ENCODE assay signal across 19 cellular contexts in genomic region chr16:48232459-48233040, GRCh38. TPM values are rescaled to one million over a fixed set of nuclear protein-coding genes. Genes with fewer than 3 reads are reported as not detected.
A peak's percentile ranks its signal among the peaks of the same experiment; 100 is the strongest.
DNase-seq lines count a peak whose midpoint lies in the region; ATAC-seq and TF ChIP-seq lines count a peak whose summit lies in the region.
"Had no signal": no experiment of that assay in that cellular context is flagged by ENCODE, and none has a peak within 500 bp of the region (broad histone marks: within the 10 kb centered on the region; RNA-seq: fewer than 3 reads in every experiment).

No MANE protein-coding gene starts in this region.

- no peaks in the 10 kb centered on the region for H3K9me3 Mint-ChIP-seq in activated naive CD8-positive, alpha-beta T cell treated with anti-CD3 and anti-CD28 coated beads, Interleukin-2, amount 50 U/mL, for 24 hours
- no peaks in the 10 kb centered on the region for H3K9me3 Mint-ChIP-seq in stimulated activated naive CD8-positive, alpha-beta T cell treated with anti-CD3 and anti-CD28 coated beads, Interleukin-15, Interleukin-2, amounts not matched to agents 100 ng/mL and 50 ng/mL, for 24 hours
- H3K9me3 Mint-ChIP-seq: effector memory CD8-positive, alpha-beta T cell; H9; IgD-negative memory B cell; immature natural killer cell; memory B cell; stimulated activated memory B cell treated with anti-CD40 and anti-IgM and Interleukin-4, amounts not matched to agents 10 μg/mL and 1 μg/mL and 100 μg/mL, for 72 hours had no signal

- peaks cover 22% of the 10 kb centered on the region for H3K4me1 Mint-ChIP-seq in activated naive CD8-positive, alpha-beta T cell treated with anti-CD3 and anti-CD28 coated beads, Interleukin-2, amount 50 U/mL, for 24 hours
- H3K4me1 Mint-ChIP-seq in stimulated activated naive CD8-positive, alpha-beta T cell treated with anti-CD3 and anti-CD28 coated beads, Interleukin-15, Interleukin-2, amounts not matched to agents 100 ng/mL and 50 ng/mL, for 24 hours (ENCODE audit: low read depth): peaks cover 19% of the 10 kb centered on the region
- H3K4me1 Mint-ChIP-seq: IgD-negative memory B cell; immature natural killer cell; memory B cell; stimulated activated memory B cell treated with anti-CD40 and anti-IgM and Interleukin-4, amounts not matched to agents 10 μg/mL and 1 μg/mL and 100 μg/mL, for 72 hours had no signal

- peak overlapping the region; percentile 34 for H3K4me3 Mint-ChIP-seq in activated naive CD8-positive, alpha-beta T cell treated with anti-CD3 and anti-CD28 coated beads, Interleukin-2, amount 50 U/mL, for 24 hours
- H3K4me3 Mint-ChIP-seq in stimulated activated naive CD8-positive, alpha-beta T cell treated with anti-CD3 and anti-CD28 coated beads, Interleukin-15, Interleukin-2, amounts not matched to agents 100 ng/mL and 50 ng/mL, for 24 hours: no peak overlapping the region
- H3K4me3 Mint-ChIP-seq: effector memory CD8-positive, alpha-beta T cell; H9; IgD-negative memory B cell; immature natural killer cell; memory B cell; stimulated activated memory B cell treated with anti-CD40 and anti-IgM and Interleukin-4, amounts not matched to agents 10 μg/mL and 1 μg/mL and 100 μg/mL, for 72 hours had no signal

- H3K4me1 ChIP-seq in thyroid gland: no peaks in the 10 kb centered on the region
- H3K4me1 ChIP-seq: gastrocnemius medialis, upper lobe of right lung had no signal

- H3K27me3 ChIP-seq in thyroid gland: no peaks in the 10 kb centered on the region
- H3K27me3 ChIP-seq: gastrocnemius medialis, right lobe of liver, upper lobe of right lung had no signal

- H3K27me3 Mint-ChIP-seq in activated naive CD8-positive, alpha-beta T cell treated with anti-CD3 and anti-CD28 coated beads, Interleukin-2, amount 50 U/mL, for 24 hours: peaks cover 5% of the 10 kb centered on the region
- H3K27me3 Mint-ChIP-seq in stimulated activated naive CD8-positive, alpha-beta T cell treated with anti-CD3 and anti-CD28 coated beads, Interleukin-15, Interleukin-2, amounts not matched to agents 100 ng/mL and 50 ng/mL, for 24 hours: peaks cover 6% of the 10 kb centered on the region

- no peaks in the 10 kb centered on the region for H3K9me3 ChIP-seq in thyroid gland
- H3K9me3 ChIP-seq: Caco-2, gastrocnemius medialis, right lobe of liver, upper lobe of right lung had no signal

- peak; percentile 31 for DNase-seq in stimulated activated CD4-positive, alpha-beta T cell treated with anti-CD3 and anti-CD28 coated beads, Interleukin-15, amount 100 ng/mL, for 24 hours
- DNase-seq in stimulated activated CD4-positive, alpha-beta T cell treated with anti-CD3 and anti-CD28 coated beads, Interleukin-2, amount 100 ng/mL, for 24 hours: no peak
- DNase-seq in RKO (ENCODE audit: low spot score) (peak; percentile 27), mesenteric fat pad (ENCODE audit: low spot score) (no peak), DMS79 treated with DMSO at 0.1 percent for 48 hours (lab: John Stamatoyannopoulos, UW) (no peak), thyroid gland (no peak)
- no peak for DNase-seq in activated naive CD8-positive, alpha-beta T cell treated with anti-CD3 and anti-CD28 coated beads, Interleukin-2, amount 50 U/mL, for 24 hours
- DNase-seq: effector memory CD8-positive, alpha-beta T cell; gastrocnemius medialis; immature natural killer cell; NCI-H1092 treated with DMSO at 0.1 percent for 48 hours; upper lobe of right lung had no signal

- no peak overlapping the region for H3K4me3 ChIP-seq in thyroid gland (replicated peaks in 1 of 3)
- H3K4me3 ChIP-seq: gastrocnemius medialis, right lobe of liver, upper lobe of right lung had no signal

- no peak for TF ChIP-seq CTCF in thyroid gland (IDR thresholded peaks at IDR 0.05)

- no peak for TF ChIP-seq POLR2A in thyroid gland (IDR thresholded peaks at IDR 0.05)

- no peak overlapping the region for H3K27ac ChIP-seq in thyroid gland
- H3K27ac ChIP-seq: gastrocnemius medialis, right lobe of liver, upper lobe of right lung had no signal

- ATAC-seq in activated naive CD8-positive, alpha-beta T cell treated with anti-CD3 and anti-CD28 coated beads, Interleukin-2, amount 50 U/mL, for 24 hours: peak; percentile 51
- ATAC-seq: effector memory CD8-positive, alpha-beta T cell; gastrocnemius medialis; stimulated activated memory B cell treated with anti-CD40 and anti-IgM and Interleukin-4, amounts not matched to agents 10 μg/mL and 1 μg/mL and 100 μg/mL, for 72 hours had no signal

- H3K36me3 ChIP-seq in thyroid gland: no peaks in the 10 kb centered on the region
- H3K36me3 ChIP-seq: gastrocnemius medialis, right lobe of liver, upper lobe of right lung had no signal

- 96 to 98% methylated on average over 2 of the region's 2 CpGs for WGBS in thyroid gland, 2 donors

- intact Hi-C loops in thyroid gland (cut with DNase I): loop anchor here (10.0 kb wide), 1 partner anchor 302 kb away; no protein-coding TSS in a partner anchor

- peak overlapping the region; percentile 20 for H3K27ac Mint-ChIP-seq in activated naive CD8-positive, alpha-beta T cell treated with anti-CD3 and anti-CD28 coated beads, Interleukin-2, amount 50 U/mL, for 24 hours
- peak overlapping the region; percentile 69 for H3K27ac Mint-ChIP-seq in stimulated activated naive CD8-positive, alpha-beta T cell treated with anti-CD3 and anti-CD28 coated beads, Interleukin-15, Interleukin-2, amounts not matched to agents 100 ng/mL and 50 ng/mL, for 24 hours
- H3K27ac Mint-ChIP-seq: effector memory CD8-positive, alpha-beta T cell; H9; immature natural killer cell; memory B cell; stimulated activated memory B cell treated with anti-CD40 and anti-IgM and Interleukin-4, amounts not matched to agents 10 μg/mL and 1 μg/mL and 100 μg/mL, for 72 hours had no signal

- no peaks in the 10 kb centered on the region for H3K36me3 Mint-ChIP-seq in activated naive CD8-positive, alpha-beta T cell treated with anti-CD3 and anti-CD28 coated beads, Interleukin-2, amount 50 U/mL, for 24 hours (ENCODE audit: low read depth)
- no peaks in the 10 kb centered on the region for H3K36me3 Mint-ChIP-seq in stimulated activated naive CD8-positive, alpha-beta T cell treated with anti-CD3 and anti-CD28 coated beads, Interleukin-15, Interleukin-2, amounts not matched to agents 100 ng/mL and 50 ng/mL, for 24 hours (ENCODE audit: low read depth)
- H3K36me3 Mint-ChIP-seq: memory B cell; stimulated activated memory B cell treated with anti-CD40 and anti-IgM and Interleukin-4, amounts not matched to agents 10 μg/mL and 1 μg/mL and 100 μg/mL, for 72 hours had no signal

RNA-seq across cellular contexts. Expression of gene LONP2, which starts 11.6 kb away (rescaled TPM):
- total RNA-seq in mesenteric fat pad (67.0 TPM), thyroid gland (100 to 1,000 TPM; 108 to 124 (median 116) TPM)

RNA-seq across cellular contexts. Expression of gene ABCC11, which starts 14.8 kb away (rescaled TPM):
- 0.22 TPM for total RNA-seq in mesenteric fat pad
- under 1 TPM in 1 of 4 donors, not detected in 3; 0.27 TPM for total RNA-seq in thyroid gland
- total RNA-seq: upper lobe of right lung had no signal

Comparison
In these comparisons a context has a peak if more than half of its experiments do, and no peak if none do; other contexts are left out.
1. DNase-seq: peak in stimulated activated CD4-positive, alpha-beta T cell treated with anti-CD3 and anti-CD28 coated beads, Interleukin-15, amount 100 ng/mL, for 24 hours (single experiment) and RKO (single experiment); none in stimulated activated CD4-positive, alpha-beta T cell treated with anti-CD3 and anti-CD28 coated beads, Interleukin-2, amount 100 ng/mL, for 24 hours (0 of 2), activated naive CD8-positive, alpha-beta T cell treated with anti-CD3 and anti-CD28 coated beads, Interleukin-2, amount 50 U/mL, for 24 hours (single experiment), mesenteric fat pad (single experiment), DMS79 treated with DMSO at 0.1 percent for 48 hours (single experiment) and thyroid gland (0 of 2).